Comparison of ENCODE assay signal across 1 cellular context in genomic region chr3:29283297-29283681, GRCh38.
TF ChIP-seq lines count a peak whose summit lies in the region.

No MANE protein-coding gene starts in this region.

TF ChIP-seq in H1, 55 proteins besides CTCF, POLR2A, EP300 and RAD21 (continued from another document):
- TF ChIP-seq PHF8 (conservative IDR thresholded peaks at IDR 0.05; ENCODE audit: low read depth, low read length) (no peak), SRF (IDR thresholded peaks at IDR 0.05; ENCODE audit: low read depth, low read length) (no peak), SP4 (IDR thresholded peaks at IDR 0.05; ENCODE audit: low read length) (no peak), TAF1 (IDR thresholded peaks at IDR 0.05; ENCODE audit: low read depth, low read length) (no peak), KDM4A (IDR thresholded peaks at IDR 0.05; ENCODE audit: low read depth, low read length, severe bottlenecking) (no peak), SIX5 (IDR thresholded peaks at IDR 0.05; ENCODE audit: low read depth, low read length) (no peak), ASH2L (IDR thresholded peaks at IDR 0.05; ENCODE audit: low read length) (no peak), CHD7 (IDR thresholded peaks at IDR 0.05; ENCODE audit: insufficient replicate concordance, low read length) (no peak), RBBP5 (IDR thresholded peaks at IDR 0.05; ENCODE audit: borderline replicate concordance, low read depth, low read length) (no peak), BRCA1 (IDR thresholded peaks at IDR 0.05; ENCODE audit: low read depth, low read length) (no peak), SUZ12 (IDR thresholded peaks at IDR 0.05; ENCODE audit: low read length) (no peak), GABPA (IDR thresholded peaks at IDR 0.05; ENCODE audit: borderline replicate concordance, insufficient read depth, low read length) (no peak), TBP (IDR thresholded peaks at IDR 0.05; ENCODE audit: low read depth, low read length) (no peak), JUN (IDR thresholded peaks at IDR 0.05; ENCODE audit: low read depth, low read length) (no peak)
